In the genomic region with DNA sequence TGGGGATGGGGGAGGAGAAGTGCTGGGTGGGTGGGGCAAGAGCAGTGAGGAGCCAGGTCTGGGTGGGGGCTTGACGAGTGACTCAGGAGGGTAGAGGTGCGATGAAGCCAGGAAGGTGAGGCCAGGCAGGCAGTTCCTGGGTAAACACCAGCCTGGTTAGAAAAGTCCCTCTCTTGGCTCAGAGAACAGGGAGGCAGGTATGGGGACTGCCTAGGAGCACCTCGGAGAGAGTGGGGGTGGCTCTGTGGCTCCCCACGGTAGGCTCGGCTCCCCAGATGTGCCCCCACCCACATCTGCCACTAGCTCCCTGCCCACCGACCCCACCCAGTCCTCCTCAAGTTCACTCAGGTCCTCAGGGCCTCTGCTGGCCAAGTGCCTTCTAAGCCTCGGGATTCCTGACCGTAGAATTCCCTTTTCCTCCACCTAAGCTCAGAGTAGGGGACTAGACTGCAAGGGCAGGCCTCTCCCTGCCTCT, we compare ENCODE assay signal across 8 cellular contexts. TPM values are rescaled to one million over a fixed set of nuclear protein-coding genes. Genes with fewer than 3 reads are reported as not detected.
DNase-seq lines count a peak whose midpoint lies in the region; ATAC-seq and TF ChIP-seq lines count a peak whose summit lies in the region.

No MANE protein-coding gene starts in this region.

- intact Hi-C loops in A673 (cut with micrococcal nuclease; ENCODE audit: unreplicated experiment) (no loop called here), dorsolateral prefrontal cortex (cut with DNase I) (loop anchor here (5.0 to 10.0 kb wide), 3 partner anchors 89 to 516 kb away; a partner anchor contains a TSS)

- no peaks in the 10 kb centered on the region for H3K27me3 ChIP-seq in A673 (replicated peaks; ENCODE audit: insufficient read depth, low read depth, low read length, poor library complexity)
- H3K27me3 ChIP-seq in dorsolateral prefrontal cortex: peaks cover 0 to 4% (median 0%) of the 10 kb centered on the region in 45 donors
- H3K27me3 ChIP-seq in muscle layer of colon (ENCODE audit: control insufficient read depth in 1 of 2, insufficient read depth in 2 of 2, low read length in 2 of 2): no peaks in the 10 kb centered on the region

- CTCF ChIA-PET in A673 (lab: Charles Lee): no interaction called here

- no peak for TF ChIP-seq CTCF in A673 (conservative IDR thresholded peaks at IDR 0.05; ENCODE audit: low read depth, low read length)
- TF ChIP-seq CTCF in dorsolateral prefrontal cortex (IDR thresholded peaks at IDR 0.05 in 54 of 56, conservative IDR thresholded peaks at IDR 0.05 in 2 of 56; ENCODE audit: low read depth in 1 of 56, partially characterized antibody in 56 of 56): no peak

- H3K4me1 ChIP-seq in A673 (ENCODE audit: insufficient read depth, low read length, poor library complexity, severe bottlenecking): peaks cover 27% of the 10 kb centered on the region
- peaks cover 65% of the 10 kb centered on the region for H3K4me1 ChIP-seq in muscle layer of colon (ENCODE audit: insufficient read depth, low read length)

- peak overlapping the region; percentile 50 for H3K4me3 ChIP-seq in A673 (ENCODE audit: low read depth, low read length, poor library complexity, severe bottlenecking)
- H3K4me3 ChIP-seq in dorsolateral prefrontal cortex: peak overlapping the region in 47 of 59 donors; percentile 34 to 81 (median 63)
- peak overlapping the region; percentile 81 to 98 for H3K4me3 ChIP-seq in muscle layer of colon (ENCODE audit: low read depth in 1 of 2, low read length in 2 of 2)

- 0 out of 2 replicates have a peak, but pooled peaks have one; percentile 11 for TF ChIP-seq EP300 in Ishikawa (IDR thresholded peaks at IDR 0.05; ENCODE audit: borderline replicate concordance)

- H3K27ac ChIP-seq in A673 (ENCODE audit: low read depth, low read length, poor library complexity, severe bottlenecking): no peak overlapping the region
- peak overlapping the region in 15 of 59 donors; percentile 9 to 77 (median 47) for H3K27ac ChIP-seq in dorsolateral prefrontal cortex
- H3K27ac ChIP-seq in muscle layer of colon (ENCODE audit: low read depth, low read length): peak overlapping the region; percentile 96

- DNase-seq in A673 (ENCODE audit: low spot score) (no peak), dorsolateral prefrontal cortex (no peak), GDM1 (lab: John Stamatoyannopoulos, UW) (no peak), NCI-H1417 treated with DMSO at 0.1 percent for 48 hours (lab: John Stamatoyannopoulos, UW) (no peak), GM19240 (ENCODE audit: insufficient read length, low spot score) (no peak)

- peak overlapping the region; percentile 95 for H3K9ac ChIP-seq in muscle layer of colon (ENCODE audit: low read length)

- no peak for ATAC-seq in GM21576 (IDR thresholded peaks at IDR 0.05; ENCODE audit: unreplicated experiment)

- POLR2A ChIA-PET in A673 (lab: Charles Lee; ENCODE audit: low non-redundant PET): no interaction called here

- H3K9me3 ChIP-seq in A673 (ENCODE audit: low read depth, low read length, poor library complexity, severe bottlenecking) (no peaks in the 10 kb centered on the region), muscle layer of colon (ENCODE audit: low read length) (no peaks in the 10 kb centered on the region)

- H3K36me3 ChIP-seq in A673 (ENCODE audit: insufficient read depth, low read length, poor library complexity, severe bottlenecking) (no peaks in the 10 kb centered on the region), muscle layer of colon (ENCODE audit: insufficient read depth, low read length) (no peaks in the 10 kb centered on the region)

- TF ChIP-seq RAD21 in Ishikawa (IDR thresholded peaks at IDR 0.05; ENCODE audit: low read depth): no peak

- no TSS peak for BruUV-seq in A673 (replicated peaks; lab: Mats Ljungman, UMichigan)

TF ChIP-seq in Ishikawa, 13 proteins besides CTCF, POLR2A, EP300 and RAD21:
- TF ChIP-seq NFIC (IDR thresholded peaks at IDR 0.05) (no peak), ZBTB7A (IDR thresholded peaks at IDR 0.05; ENCODE audit: low read depth) (no peak), TCF12 (IDR thresholded peaks at IDR 0.05; ENCODE audit: low read depth) (no peak), CEBPB (IDR thresholded peaks at IDR 0.05) (no peak)
- TF ChIP-seq, protein P1, sequence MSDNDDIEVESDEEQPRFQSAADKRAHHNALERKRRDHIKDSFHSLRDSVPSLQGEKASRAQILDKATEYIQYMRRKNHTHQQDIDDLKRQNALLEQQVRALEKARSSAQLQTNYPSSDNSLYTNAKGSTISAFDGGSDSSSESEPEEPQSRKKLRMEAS (IDR thresholded peaks at IDR 0.05): no peak

RNA-seq across cellular contexts. Expression of a gene that starts 1.2 kb away (rescaled TPM):
- 10.4 and 19.8 TPM in 2 replicates for total RNA-seq in A673 (2021)
- total RNA-seq in dorsolateral prefrontal cortex: 10 to 100 TPM in 106 of 120 experiments, 1 to 10 TPM in 14; 5.1 to 53.9 (median 15.4) TPM

RNA-seq across cellular contexts. Expression of a gene that starts 40.9 kb away (rescaled TPM):
- total RNA-seq in A673 (2021): not detected in 2 replicates
- total RNA-seq in dorsolateral prefrontal cortex: not detected
